11 cellular contexts compared by ENCODE assay signal in genomic region chr2:715847-716573, GRCh38. TPM values are rescaled to one million over a fixed set of nuclear protein-coding genes. Genes with fewer than 3 reads are reported as not detected.
DNase-seq lines count a peak whose midpoint lies in the region; ATAC-seq, FAIRE-seq and TF ChIP-seq lines count a peak whose summit lies in the region.
"Had no signal": no experiment of that assay in that cellular context is flagged by ENCODE, and none has a peak within 500 bp of the region (broad histone marks: within the 10 kb centered on the region; RNA-seq: fewer than 3 reads in every experiment).

No MANE protein-coding gene starts in this region.

- H3K27ac ChIP-seq in RWPE2 (ENCODE audit: poor library complexity, severe bottlenecking) (no peak overlapping the region), hepatocyte (no peak overlapping the region), ascending aorta (no peak overlapping the region)
- H3K27ac ChIP-seq: thoracic aorta had no signal

- TF ChIP-seq CTCF in GM12865 (IDR thresholded peaks at IDR 0.05; ENCODE audit: insufficient read depth, low read depth, low read length, missing control alignments) (peak; percentile 10), RWPE2 (IDR thresholded peaks at IDR 0.05; ENCODE audit: poor library complexity, severe bottlenecking) (peak; percentile 54), hepatocyte (IDR thresholded peaks at IDR 0.05; ENCODE audit: poor library complexity) (peak; percentile 50), ascending aorta (IDR thresholded peaks at IDR 0.05) (no peak)

- no peak for DNase-seq in GM12865 (ENCODE audit: low read depth)
- DNase-seq in RWPE2 (ENCODE audit: low spot score), result no peak
- no peak for DNase-seq in hepatocyte (ENCODE audit: low spot score)
- DNase-seq in activated gamma-delta T cell treated with Interleukin-2 at 50 U/mL for 16 hours, result no peak
- DNase-seq in ascending aorta (ENCODE audit: low spot score in 2 of 2), result no peak
- DNase-seq in foreskin melanocyte, result no peak
- DNase-seq: activated CD4-positive, alpha-beta T cell treated with anti-CD3 and anti-CD28 coated beads for 36 hours; NCI-H774 had no signal

- H2AFZ ChIP-seq in hepatocyte, result no peak overlapping the region

- H3K9me2 ChIP-seq in hepatocyte (replicated peaks; ENCODE audit: insufficient read depth), result no peaks in the 10 kb centered on the region

- H3K9me3 ChIP-seq in RWPE2 (ENCODE audit: severe bottlenecking) (no peaks in the 10 kb centered on the region), hepatocyte (ENCODE audit: low read depth) (no peaks in the 10 kb centered on the region), ascending aorta (no peaks in the 10 kb centered on the region)
- H3K9me3 ChIP-seq: thoracic aorta had no signal

- no peaks in the 10 kb centered on the region for H3K36me3 ChIP-seq in RWPE2 (ENCODE audit: low read depth)
- no peaks in the 10 kb centered on the region for H3K36me3 ChIP-seq in hepatocyte (replicated peaks; ENCODE audit: insufficient read depth, low read depth)
- no peaks in the 10 kb centered on the region for H3K36me3 ChIP-seq in ascending aorta
- H3K36me3 ChIP-seq: thoracic aorta had no signal

- H3K4me1 ChIP-seq in RWPE2 (ENCODE audit: insufficient read depth, poor library complexity, severe bottlenecking) (no peaks in the 10 kb centered on the region), hepatocyte (ENCODE audit: insufficient read depth) (no peaks in the 10 kb centered on the region), ascending aorta (no peaks in the 10 kb centered on the region)

- H4K20me1 ChIP-seq in hepatocyte (ENCODE audit: insufficient read depth, poor library complexity, severe bottlenecking), result no peaks in the 10 kb centered on the region

- WGBS in hepatocyte (ENCODE audit: low lambda C conversion rate, missing lambda C conversion rate), result 61% methylated on average over 18 of the region's 18 CpGs

- no peak overlapping the region for H3K4me3 ChIP-seq in GM12865 (ENCODE audit: low read depth, low read length)
- H3K4me3 ChIP-seq in RWPE2 (ENCODE audit: severe bottlenecking), result no peak overlapping the region
- no peak overlapping the region for H3K4me3 ChIP-seq in hepatocyte
- H3K4me3 ChIP-seq in ascending aorta, result no peak overlapping the region
- H3K4me3 ChIP-seq: thoracic aorta had no signal

- peak; percentile 87 for FAIRE-seq in A204.1 (lab: Jason Lieb, UNC)

- H3K27me3 ChIP-seq in RWPE2 (ENCODE audit: insufficient read depth, poor library complexity, severe bottlenecking), result peaks cover 19% of the 10 kb centered on the region
- H3K27me3 ChIP-seq in hepatocyte, result no peaks in the 10 kb centered on the region
- no peaks in the 10 kb centered on the region for H3K27me3 ChIP-seq in ascending aorta

- H3K4me2 ChIP-seq in hepatocyte, result no peak overlapping the region

- ATAC-seq in RWPE2 (ENCODE audit: low read depth) (no peak), HG02840 (IDR thresholded peaks at IDR 0.05; ENCODE audit: low FRiP score, unreplicated experiment) (no peak)
- ATAC-seq: activated CD4-positive, alpha-beta T cell treated with anti-CD3 and anti-CD28 coated beads for 36 hours had no signal

- intact Hi-C loops in ascending aorta (cut with DNase I), result no loop called here

- H3K79me2 ChIP-seq in hepatocyte, result no peaks in the 10 kb centered on the region

RNA-seq across cellular contexts. Expression of gene TMEM18, which starts 38.8 kb away (rescaled TPM):
- total RNA-seq in hepatocyte (35.2 and 35.4 TPM in 2 replicates), ascending aorta (6.4 TPM)
- polyA plus RNA-seq in hepatocyte, result 43.1 and 47.1 TPM in 2 replicates

Comparison
In these comparisons a context has a peak if more than half of its experiments do, and no peak if none do; other contexts are left out.
1. CTCF ChIP-seq: peak in GM12865 (single experiment), RWPE2 (single experiment) and hepatocyte (single experiment); none in ascending aorta (0 of 3).